ENCODE assay signal across 8 cellular contexts in the genomic region with DNA sequence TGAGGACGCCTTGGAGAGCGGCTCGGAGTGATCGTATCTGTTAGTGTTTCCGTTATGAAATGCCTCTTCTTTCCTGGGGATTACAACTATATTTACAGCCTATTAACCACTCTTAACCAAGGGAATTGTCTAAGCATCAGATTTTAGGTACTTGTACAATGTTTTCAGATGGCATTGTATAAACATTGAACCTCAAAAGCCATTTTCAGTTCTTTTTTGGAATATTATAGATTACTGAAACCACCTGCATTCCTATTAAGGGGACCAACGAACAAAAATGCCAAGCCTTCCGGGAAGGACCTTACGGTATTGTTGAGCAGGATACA. TPM values are rescaled to one million over a fixed set of nuclear protein-coding genes. Genes with fewer than 3 reads are reported as not detected.
DNase-seq lines count a peak whose midpoint lies in the region; ATAC-seq, FAIRE-seq and TF ChIP-seq lines count a peak whose summit lies in the region.

No MANE protein-coding gene starts in this region.

- H3K4me2 ChIP-seq in fibroblast of lung (ENCODE audit: extremely low read depth, insufficient read depth, low read length): peak overlapping the region; percentile 88

- no peaks in the 10 kb centered on the region for H3K9me3 ChIP-seq in RWPE2 (ENCODE audit: severe bottlenecking)
- H3K9me3 ChIP-seq in fibroblast of lung (ENCODE audit: control insufficient read depth, insufficient read depth, low read depth, low read length): no peaks in the 10 kb centered on the region
- H3K9me3 ChIP-seq in prostate gland: no peaks in the 10 kb centered on the region

- H3K4me1 ChIP-seq in RWPE2 (ENCODE audit: insufficient read depth, poor library complexity, severe bottlenecking): no peaks in the 10 kb centered on the region
- no peaks in the 10 kb centered on the region for H3K4me1 ChIP-seq in fibroblast of lung (ENCODE audit: control insufficient read depth, extremely low read depth, insufficient read depth, low read length)
- H3K4me1 ChIP-seq in prostate gland (replicated peaks): peaks cover 5% of the 10 kb centered on the region

- H3K36me3 ChIP-seq in RWPE2 (ENCODE audit: low read depth) (no peaks in the 10 kb centered on the region), fibroblast of lung (ENCODE audit: control insufficient read depth, insufficient read depth, low read length) (no peaks in the 10 kb centered on the region), prostate gland (no peaks in the 10 kb centered on the region)

- intact Hi-C loops in prostate gland (cut with DNase I): loop anchor here (5.0 to 10.0 kb wide), 2 partner anchors 61 to 179 kb away; no protein-coding TSS in a partner anchor

- peak overlapping the region; percentile 1 for H2AFZ ChIP-seq in fibroblast of lung (ENCODE audit: low read length)

- peak; percentile 6 for FAIRE-seq in D721Med (lab: Jason Lieb, UNC)

- TF ChIP-seq CTCF in D721Med (IDR thresholded peaks at IDR 0.05; ENCODE audit: insufficient read depth, missing control alignments): no peak
- no peak for TF ChIP-seq CTCF in RWPE2 (IDR thresholded peaks at IDR 0.05; ENCODE audit: poor library complexity, severe bottlenecking)
- no peak for TF ChIP-seq CTCF in fibroblast of lung (conservative IDR thresholded peaks at IDR 0.05 in 1 of 2, IDR thresholded peaks at IDR 0.05 in 1 of 2; ENCODE audit: low read depth in 1 of 2, low read length in 2 of 2)
- TF ChIP-seq CTCF in prostate gland (IDR thresholded peaks at IDR 0.05): no peak

- no peaks in the 10 kb centered on the region for H4K20me1 ChIP-seq in fibroblast of lung (ENCODE audit: control insufficient read depth, extremely low read depth, insufficient read depth, low read length)

- H3K27ac ChIP-seq in RWPE2 (ENCODE audit: poor library complexity, severe bottlenecking) (no peak overlapping the region), fibroblast of lung (ENCODE audit: insufficient read depth, low read length) (no peak overlapping the region), prostate gland (peak overlapping the region; percentile 86 to 88)

- 1% methylated on average over 8 of the region's 8 CpGs for WGBS in prostate gland

- no peak for TF ChIP-seq POLR2A in prostate gland (IDR thresholded peaks at IDR 0.05)

- DNase-seq in D721Med (ENCODE audit: insufficient read length, low spot score): no peak
- DNase-seq in RWPE2 (ENCODE audit: low spot score): no peak
- DNase-seq in fibroblast of lung (ENCODE audit: low read depth in 2 of 2): no peak
- DNase-seq in prostate gland (ENCODE audit: low spot score): no peak
- no peak for DNase-seq in OCI-M2 (lab: John Stamatoyannopoulos, UW; ENCODE audit: unreplicated experiment)
- DNase-seq in NCI-H1436 (lab: John Stamatoyannopoulos, UW): no peak
- DNase-seq in stimulated activated CD8-positive, alpha-beta memory T cell treated with anti-CD3 and anti-CD28 coated beads, Interleukin-4, amount 100 ng/mL, for 48 hours: no peak
- no peak for DNase-seq in SIG-M5 (lab: John Stamatoyannopoulos, UW)

- peaks cover 38% of the 10 kb centered on the region for H3K27me3 ChIP-seq in RWPE2 (ENCODE audit: insufficient read depth, poor library complexity, severe bottlenecking)
- peaks cover 2% of the 10 kb centered on the region for H3K27me3 ChIP-seq in fibroblast of lung (ENCODE audit: control insufficient read depth, insufficient read depth, low read length)
- H3K27me3 ChIP-seq in prostate gland (replicated peaks; ENCODE audit: insufficient read depth): no peaks in the 10 kb centered on the region

- H3K4me3 ChIP-seq in RWPE2 (ENCODE audit: severe bottlenecking) (peak overlapping the region; percentile 94), fibroblast of lung (replicated peaks in 1 of 4; ENCODE audit: control extremely low read depth in 1 of 4, insufficient read depth in 1 of 4, low read depth in 3 of 4, low read length in 4 of 4) (peak overlapping the region; percentile 46 to 70 (median 54)), prostate gland (peak overlapping the region; percentile 67 to 86)

- H3K9ac ChIP-seq in fibroblast of lung (ENCODE audit: insufficient read depth, low read length): no peak overlapping the region

- no peaks in the 10 kb centered on the region for H3K79me2 ChIP-seq in fibroblast of lung (ENCODE audit: control insufficient read depth, insufficient read depth, low read length)

- no peak for ATAC-seq in RWPE2 (ENCODE audit: low read depth)

RNA-seq across cellular contexts. Expression of a gene that starts 1.1 kb away (rescaled TPM):
- 19.3 and 31.6 TPM in 2 replicates for total RNA-seq in fibroblast of lung
- polyA plus RNA-seq in fibroblast of lung: 6.2 and 13.5 TPM in 2 replicates
- 8.4 and 13.6 TPM in 2 replicates for polyA plus RNA-seq in fibroblast of lung (2012)
- polyA minus RNA-seq in fibroblast of lung (ENCODE audit: low replicate concordance): 12.2 and 41.8 TPM in 2 replicates
- total RNA-seq in prostate gland: 10 to 100 TPM; 75.0 to 80.7 TPM

Comparison
In these comparisons a context has a peak if more than half of its experiments do, and no peak if none do; other contexts are left out.
1. H3K27ac ChIP-seq: peak in prostate gland (2 of 2); none in RWPE2 (single experiment) and fibroblast of lung (single experiment).
2. Peak in every context shown above with its lines, with median percentiles within 50 percentile points of each other: H3K4me3 ChIP-seq.